In the genomic region with DNA sequence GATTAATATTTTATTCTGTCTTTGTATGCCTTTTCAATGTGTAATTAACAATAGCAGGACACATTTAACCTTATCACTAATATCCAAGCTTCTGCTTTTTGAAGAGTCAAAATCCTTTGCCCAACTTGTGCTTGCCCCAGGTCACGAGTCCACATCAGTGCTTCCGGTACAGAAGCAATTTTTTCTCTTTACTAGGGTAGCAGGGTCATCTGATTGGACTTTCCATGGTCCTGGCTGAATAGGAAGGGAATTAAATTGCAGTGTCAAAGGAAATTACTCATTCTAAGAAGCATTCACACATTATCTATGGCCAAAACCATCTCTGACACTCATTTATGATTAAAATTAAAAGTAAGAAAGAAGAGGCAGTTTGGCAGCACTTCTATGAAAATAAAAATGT, we compare ENCODE assay signal across 28 cellular contexts.
"Had no signal": no experiment of that assay in that cellular context is flagged by ENCODE, and none has a peak within 500 bp of the region (broad histone marks: within the 10 kb centered on the region; RNA-seq: fewer than 3 reads in every experiment).

No MANE protein-coding gene starts in this region.

- H3K27ac Mint-ChIP-seq: activated CD4-positive, alpha-beta memory T cell treated with anti-CD3 and anti-CD28 coated beads for 36 hours; activated CD4-positive, alpha-beta T cell treated with anti-CD3 and anti-CD28 coated beads, Interleukin-2, amount 10 ng/mL, durations not matched to agents 7 days and 5 days; activated naive CD4-positive, alpha-beta T cell treated with anti-CD3 and anti-CD28 coated beads, Interleukin-2, amount 50 U/mL, for 72 hours; activated naive CD8-positive, alpha-beta T cell treated with anti-CD3 and anti-CD28 coated beads, Interleukin-2, amount 50 U/mL, for 24 hours; brain had no signal

- H3K9me3 Mint-ChIP-seq: activated CD4-positive, alpha-beta T cell treated with anti-CD3 and anti-CD28 coated beads, Interleukin-2, amount 10 ng/mL, durations not matched to agents 7 days and 5 days had no signal

- DNase-seq: activated CD4-positive, alpha-beta memory T cell treated with anti-CD3 and anti-CD28 coated beads for 36 hours; activated CD4-positive, alpha-beta T cell treated with anti-CD3 and anti-CD28 coated beads, Interleukin-2, amount 10 ng/mL, durations not matched to agents 7 days and 5 days; activated CD4-positive, CD25-positive, alpha-beta regulatory T cell; activated CD8-positive, alpha-beta memory T cell treated with anti-CD3 and anti-CD28 coated beads for 24 hours; activated effector memory CD4-positive, alpha-beta T cell treated with anti-CD3 and anti-CD28 coated beads, Interleukin-2, amount 50 U/mL, for 16 hours; activated naive CD4-positive, alpha-beta T cell treated with Interleukin-2 at 50 U/mL for 16 hours; activated naive CD8-positive, alpha-beta T cell treated with anti-CD3 and anti-CD28 coated beads, Interleukin-2, amount 50 U/mL, for 24 hours; activated T-cell treated with anti-CD3 and anti-CD28 coated beads, Interleukin-2, amount 50 U/mL, for 4 hours; amygdala; Kasumi-1; KBM-7; NCI-H1048; NCI-H1417; NCI-H1694; NCI-H2029; NCI-H2107; NCI-H2171 treated with DMSO at 0.1 percent for 48 hours; NCI-H345; NCI-H510A treated with DMSO at 0.1 percent for 48 hours; NCI-H69; NK-92 treated with Interleukin-12 subunit alpha and Interleukin-12 subunit beta, amount 100 ng/mL, for 24 hours; PC-3; SHP77; SW 1271 had no signal

- H3K27me3 Mint-ChIP-seq: activated CD4-positive, alpha-beta memory T cell treated with anti-CD3 and anti-CD28 coated beads for 36 hours; activated CD4-positive, alpha-beta T cell treated with anti-CD3 and anti-CD28 coated beads, Interleukin-2, amount 10 ng/mL, durations not matched to agents 7 days and 5 days; activated naive CD8-positive, alpha-beta T cell treated with anti-CD3 and anti-CD28 coated beads, Interleukin-2, amount 50 U/mL, for 24 hours; brain; central memory CD8-positive, alpha-beta T cell had no signal

- H3K36me3 Mint-ChIP-seq: activated CD4-positive, alpha-beta memory T cell treated with anti-CD3 and anti-CD28 coated beads for 36 hours; activated naive CD4-positive, alpha-beta T cell treated with anti-CD3 and anti-CD28 coated beads, Interleukin-2, amount 50 U/mL, for 72 hours; brain had no signal

- H3K4me3 Mint-ChIP-seq: activated CD4-positive, alpha-beta memory T cell treated with anti-CD3 and anti-CD28 coated beads for 36 hours; activated CD4-positive, alpha-beta T cell treated with anti-CD3 and anti-CD28 coated beads, Interleukin-2, amount 10 ng/mL, durations not matched to agents 7 days and 5 days; activated naive CD8-positive, alpha-beta T cell treated with anti-CD3 and anti-CD28 coated beads, Interleukin-2, amount 50 U/mL, for 24 hours; activated T-cell treated with anti-CD3 and anti-CD28 coated beads, Interleukin-2, amount 50 U/mL, for 4 hours; brain; central memory CD8-positive, alpha-beta T cell had no signal

- ATAC-seq: activated naive CD4-positive, alpha-beta T cell treated with anti-CD3 and anti-CD28 coated beads, Interleukin-2, amount 50 U/mL, for 72 hours; activated naive CD8-positive, alpha-beta T cell treated with anti-CD3 and anti-CD28 coated beads, Interleukin-2, amount 50 U/mL, for 24 hours; activated T-cell treated with anti-CD3 and anti-CD28 coated beads, Interleukin-2, amount 50 U/mL, for 4 hours; PC-3 had no signal

- H3K27ac ChIP-seq: VCaP had no signal

- H3K4me1 Mint-ChIP-seq: activated CD4-positive, alpha-beta T cell treated with anti-CD3 and anti-CD28 coated beads, Interleukin-2, amount 10 ng/mL, durations not matched to agents 7 days and 5 days; activated naive CD8-positive, alpha-beta T cell treated with anti-CD3 and anti-CD28 coated beads, Interleukin-2, amount 50 U/mL, for 24 hours; brain; central memory CD8-positive, alpha-beta T cell had no signal
